In genomic region chr5:168347786-168348414, GRCh38 we compare ENCODE assay signal across 1 cellular context.
TF ChIP-seq lines count a peak whose summit lies in the region.

No MANE protein-coding gene starts in this region.

TF ChIP-seq in HCT116, 20 proteins besides CTCF, POLR2A, EP300 and RAD21 (continued from another document):
- TF ChIP-seq, protein P1, sequence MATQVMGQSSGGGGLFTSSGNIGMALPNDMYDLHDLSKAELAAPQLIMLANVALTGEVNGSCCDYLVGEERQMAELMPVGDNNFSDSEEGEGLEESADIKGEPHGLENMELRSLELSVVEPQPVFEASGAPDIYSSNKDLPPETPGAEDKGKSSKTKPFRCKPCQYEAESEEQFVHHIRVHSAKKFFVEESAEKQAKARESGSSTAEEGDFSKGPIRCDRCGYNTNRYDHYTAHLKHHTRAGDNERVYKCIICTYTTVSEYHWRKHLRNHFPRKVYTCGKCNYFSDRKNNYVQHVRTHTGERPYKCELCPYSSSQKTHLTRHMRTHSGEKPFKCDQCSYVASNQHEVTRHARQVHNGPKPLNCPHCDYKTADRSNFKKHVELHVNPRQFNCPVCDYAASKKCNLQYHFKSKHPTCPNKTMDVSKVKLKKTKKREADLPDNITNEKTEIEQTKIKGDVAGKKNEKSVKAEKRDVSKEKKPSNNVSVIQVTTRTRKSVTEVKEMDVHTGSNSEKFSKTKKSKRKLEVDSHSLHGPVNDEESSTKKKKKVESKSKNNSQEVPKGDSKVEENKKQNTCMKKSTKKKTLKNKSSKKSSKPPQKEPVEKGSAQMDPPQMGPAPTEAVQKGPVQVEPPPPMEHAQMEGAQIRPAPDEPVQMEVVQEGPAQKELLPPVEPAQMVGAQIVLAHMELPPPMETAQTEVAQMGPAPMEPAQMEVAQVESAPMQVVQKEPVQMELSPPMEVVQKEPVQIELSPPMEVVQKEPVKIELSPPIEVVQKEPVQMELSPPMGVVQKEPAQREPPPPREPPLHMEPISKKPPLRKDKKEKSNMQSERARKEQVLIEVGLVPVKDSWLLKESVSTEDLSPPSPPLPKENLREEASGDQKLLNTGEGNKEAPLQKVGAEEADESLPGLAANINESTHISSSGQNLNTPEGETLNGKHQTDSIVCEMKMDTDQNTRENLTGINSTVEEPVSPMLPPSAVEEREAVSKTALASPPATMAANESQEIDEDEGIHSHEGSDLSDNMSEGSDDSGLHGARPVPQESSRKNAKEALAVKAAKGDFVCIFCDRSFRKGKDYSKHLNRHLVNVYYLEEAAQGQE (IDR thresholded peaks at IDR 0.05; ENCODE audit: low read depth), result no peak
- TF ChIP-seq, protein P2, sequence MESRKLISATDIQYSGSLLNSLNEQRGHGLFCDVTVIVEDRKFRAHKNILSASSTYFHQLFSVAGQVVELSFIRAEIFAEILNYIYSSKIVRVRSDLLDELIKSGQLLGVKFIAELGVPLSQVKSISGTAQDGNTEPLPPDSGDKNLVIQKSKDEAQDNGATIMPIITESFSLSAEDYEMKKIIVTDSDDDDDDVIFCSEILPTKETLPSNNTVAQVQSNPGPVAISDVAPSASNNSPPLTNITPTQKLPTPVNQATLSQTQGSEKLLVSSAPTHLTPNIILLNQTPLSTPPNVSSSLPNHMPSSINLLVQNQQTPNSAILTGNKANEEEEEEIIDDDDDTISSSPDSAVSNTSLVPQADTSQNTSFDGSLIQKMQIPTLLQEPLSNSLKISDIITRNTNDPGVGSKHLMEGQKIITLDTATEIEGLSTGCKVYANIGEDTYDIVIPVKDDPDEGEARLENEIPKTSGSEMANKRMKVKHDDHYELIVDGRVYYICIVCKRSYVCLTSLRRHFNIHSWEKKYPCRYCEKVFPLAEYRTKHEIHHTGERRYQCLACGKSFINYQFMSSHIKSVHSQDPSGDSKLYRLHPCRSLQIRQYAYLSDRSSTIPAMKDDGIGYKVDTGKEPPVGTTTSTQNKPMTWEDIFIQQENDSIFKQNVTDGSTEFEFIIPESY (IDR thresholded peaks at IDR 0.05; ENCODE audit: extremely low read depth, insufficient replicate concordance, low read length), result no peak
- TF ChIP-seq EGR1 (IDR thresholded peaks at IDR 0.05; ENCODE audit: low read depth), result no peak
- no peak for TF ChIP-seq EZH2phosphoT487 (IDR thresholded peaks at IDR 0.05; ENCODE audit: borderline replicate concordance)
- TF ChIP-seq CEBPB (IDR thresholded peaks at IDR 0.05; ENCODE audit: low read depth), result no peak
- no peak for TF ChIP-seq ELF1 (IDR thresholded peaks at IDR 0.05; ENCODE audit: borderline replicate concordance, low read depth)
- TF ChIP-seq YY1 (IDR thresholded peaks at IDR 0.05; ENCODE audit: extremely low read depth, insufficient replicate concordance, low read depth, low read length), result no peak
- no peak for TF ChIP-seq SIN3A (IDR thresholded peaks at IDR 0.05; ENCODE audit: low read depth)
- TF ChIP-seq SP1 (IDR thresholded peaks at IDR 0.05; ENCODE audit: low read depth), result no peak
- no peak for TF ChIP-seq FOSL1 (IDR thresholded peaks at IDR 0.05; ENCODE audit: low read depth)
